14 cellular contexts compared by ENCODE assay signal in genomic region chr2:9738062-9738717, GRCh38.
A peak's percentile ranks its signal among the peaks of the same experiment; 100 is the strongest.
DNase-seq lines count a peak whose midpoint lies in the region; ATAC-seq, FAIRE-seq and TF ChIP-seq lines count a peak whose summit lies in the region.
"Had no signal": no experiment of that assay in that cellular context is flagged by ENCODE, and none has a peak within 500 bp of the region (broad histone marks: within the 10 kb centered on the region; RNA-seq: fewer than 3 reads in every experiment).

No MANE protein-coding gene starts in this region.

- no peak overlapping the region for H2AFZ ChIP-seq in endothelial cell of umbilical vein (ENCODE audit: low read depth, low read length)

- H3K9ac ChIP-seq in endothelial cell of umbilical vein (replicated peaks; ENCODE audit: extremely low read depth, insufficient read depth, low read length) = no peak overlapping the region
- H3K9ac ChIP-seq: SK-N-SH had no signal

- peaks cover 0 to 2% of the 10 kb centered on the region in 2 experiments for H3K27me3 ChIP-seq in endothelial cell of umbilical vein (ENCODE audit: control insufficient read depth in 2 of 2, insufficient read depth in 2 of 2, low read length in 2 of 2)
- H3K27me3 ChIP-seq: ascending aorta, testis had no signal

- dilution Hi-C loops in endothelial cell of umbilical vein (cut with MboI; ENCODE audit: extremely low pct_ligation_motif_present, low sequenced_read_pairs) = no loop called here

- no TSS peak for BruUV-seq in endothelial cell of umbilical vein (replicated peaks; lab: Mats Ljungman, UMichigan)

- no peaks in the 10 kb centered on the region for H3K36me3 ChIP-seq in endothelial cell of umbilical vein (ENCODE audit: control insufficient read depth in 2 of 2, extremely low read depth in 1 of 2, insufficient read depth in 2 of 2, low read length in 2 of 2)
- H3K36me3 ChIP-seq: ascending aorta had no signal

- no peak overlapping the region for H3K4me2 ChIP-seq in endothelial cell of umbilical vein (ENCODE audit: insufficient read depth, low read length)
- H3K4me2 ChIP-seq: SK-N-SH had no signal

- TF ChIP-seq POLR2A in endothelial cell of umbilical vein (IDR thresholded peaks at IDR 0.05; ENCODE audit: low read depth, low read length) = no peak

- no peak overlapping the region for H3K27ac ChIP-seq in endothelial cell of umbilical vein (ENCODE audit: insufficient read depth, low read depth, low read length)
- peak overlapping the region in 13 of 21 experiments; percentile 33 to 91 (median 65) for H3K27ac ChIP-seq in skin epidermis

- no peaks in the 10 kb centered on the region for H3K27me3 Mint-ChIP-seq in activated CD4-positive, alpha-beta T cell treated with anti-CD3 and anti-CD28 coated beads for 36 hours

- H3K9me3 ChIP-seq in endothelial cell of umbilical vein (replicated peaks; ENCODE audit: control insufficient read depth, insufficient read depth, low read length) = no peaks in the 10 kb centered on the region
- H3K9me3 ChIP-seq: SK-N-SH, testis had no signal

- no peak for DNase-seq in activated CD4-positive, alpha-beta T cell treated with anti-CD3 and anti-CD28 coated beads for 36 hours
- no peak for DNase-seq in activated CD4-positive, alpha-beta T cell treated with anti-CD3 and anti-CD28 coated beads for 48 hours
- DNase-seq in endothelial cell of umbilical vein (ENCODE audit: low read depth, low spot score) (no peak), frontal cortex (ENCODE audit: low spot score in 2 of 2) (no peak), SKM-1 treated with dmso at 0.1 percent for 144 hours (lab: John Stamatoyannopoulos, UW; ENCODE audit: unreplicated experiment) (no peak), activated gamma-delta T cell treated with Interleukin-2 at 50 U/mL for 16 hours (no peak)
- DNase-seq: HCEC 1CT, mesendoderm had no signal

- CTCF ChIA-PET in activated CD4-positive, alpha-beta T cell treated with anti-CD3 and anti-CD28 coated beads for 36 hours (lab: Charles Lee) = interaction anchor here (0.7 to 1.4 kb wide), 2 partner anchors 36 to 100 kb away, joined by 3 to 4 read pairs; no protein-coding TSS in a partner anchor
- CTCF ChIA-PET in endothelial cell of umbilical vein (lab: Charles Lee) = interaction anchor here (1.2 kb wide), 1 partner anchor 10 kb away, joined by 3 read pairs; no protein-coding TSS in a partner anchor

- H3K36me3 Mint-ChIP-seq in activated CD4-positive, alpha-beta T cell treated with anti-CD3 and anti-CD28 coated beads for 36 hours (ENCODE audit: low read depth) = no peaks in the 10 kb centered on the region

- no peak for TF ChIP-seq CTCF in endothelial cell of umbilical vein (IDR thresholded peaks at IDR 0.05; ENCODE audit: extremely low read depth in 1 of 2, insufficient read depth in 1 of 2, low read depth in 1 of 2, low read length in 2 of 2)

- H3K4me1 ChIP-seq in endothelial cell of umbilical vein (ENCODE audit: control insufficient read depth, extremely low read depth, insufficient read depth, low read length) = peaks cover 2% of the 10 kb centered on the region

- H3K4me3 Mint-ChIP-seq in activated CD4-positive, alpha-beta T cell treated with anti-CD3 and anti-CD28 coated beads for 36 hours = peak overlapping the region; percentile 65

- FAIRE-seq in endothelial cell of umbilical vein (lab: Jason Lieb, UNC) = peak; percentile 8
- FAIRE-seq in frontal cortex (lab: Jason Lieb, UNC) = no peak
- FAIRE-seq: GM12892 had no signal

- no peaks in the 10 kb centered on the region for H3K9me1 ChIP-seq in endothelial cell of umbilical vein (replicated peaks; ENCODE audit: control insufficient read depth, extremely low read depth, insufficient read depth, low read length)

- intact Hi-C loops in activated CD4-positive, alpha-beta T cell treated with anti-CD3 and anti-CD28 coated beads for 36 hours (cut with DNase I, micrococcal nuclease) = loop anchor here (1.0 to 2.0 kb wide), 5 partner anchors 14 to 315 kb away; partner anchors contain the start of genes ADAM17 (in 1 of the 2), CPSF3 (in 1 of the 2) and ITGB1BP1 (in 1 of the 2)
- intact Hi-C loops in endothelial cell of umbilical vein (cut with micrococcal nuclease) = no loop called here

- H3K4me3 ChIP-seq in endothelial cell of umbilical vein (replicated peaks in 1 of 3; ENCODE audit: insufficient read depth in 1 of 3, low read depth in 1 of 3, low read length in 3 of 3) = no peak overlapping the region
- H3K4me3 ChIP-seq in skin epidermis = no peak overlapping the region

- peak overlapping the region; percentile 92 for H3K27ac Mint-ChIP-seq in activated CD4-positive, alpha-beta T cell treated with anti-CD3 and anti-CD28 coated beads for 36 hours

- ATAC-seq in activated CD4-positive, alpha-beta T cell treated with anti-CD3 and anti-CD28 coated beads for 36 hours = no peak
- ATAC-seq in HG03354 (IDR thresholded peaks at IDR 0.05; ENCODE audit: poor library complexity, severe bottlenecking, unreplicated experiment) = peak; percentile 38

- H3K4me1 Mint-ChIP-seq in activated CD4-positive, alpha-beta T cell treated with anti-CD3 and anti-CD28 coated beads for 36 hours = peaks cover 53% of the 10 kb centered on the region

- POLR2A ChIA-PET in activated CD4-positive, alpha-beta T cell treated with anti-CD3 and anti-CD28 coated beads for 36 hours (lab: Charles Lee) = interaction anchor here (0.5 to 1.2 kb wide), 6 partner anchors 10 to 182 kb away, joined by 3 to 5 read pairs (median 4); no protein-coding TSS in a partner anchor
- POLR2A ChIA-PET in endothelial cell of umbilical vein (lab: Charles Lee) = no interaction called here

- H3K9me3 Mint-ChIP-seq in activated CD4-positive, alpha-beta T cell treated with anti-CD3 and anti-CD28 coated beads for 36 hours (ENCODE audit: low read depth) = peaks cover 11% of the 10 kb centered on the region

- no peaks in the 10 kb centered on the region for H3K79me2 ChIP-seq in endothelial cell of umbilical vein (ENCODE audit: control insufficient read depth, insufficient read depth, low read length)

- no peaks in the 10 kb centered on the region for H4K20me1 ChIP-seq in endothelial cell of umbilical vein (replicated peaks; ENCODE audit: control insufficient read depth, extremely low read depth, insufficient read depth, low read length)

TF ChIP-seq in endothelial cell of umbilical vein, 7 proteins besides CTCF, POLR2A, EP300 and RAD21:
- TF ChIP-seq MYC (IDR thresholded peaks at IDR 0.05; ENCODE audit: low read depth, low read length) = no peak
- TF ChIP-seq FOS (IDR thresholded peaks at IDR 0.05; ENCODE audit: borderline replicate concordance, insufficient read depth, low read length) = no peak
- TF ChIP-seq GATA2 (IDR thresholded peaks at IDR 0.05; ENCODE audit: insufficient read depth, insufficient read length, low read depth, low read length) = no peak
- no peak for TF ChIP-seq POLR2AphosphoS5 (IDR thresholded peaks at IDR 0.05; ENCODE audit: insufficient read depth, low read depth, low read length)
- TF ChIP-seq EZH2 (IDR thresholded peaks at IDR 0.05; ENCODE audit: borderline replicate concordance, low read depth, low read length, severe bottlenecking) = no peak
- TF ChIP-seq JUN (IDR thresholded peaks at IDR 0.05; ENCODE audit: borderline replicate concordance, insufficient read depth, insufficient read length, low read depth) = no peak
- no peak for TF ChIP-seq MAX (IDR thresholded peaks at IDR 0.05; ENCODE audit: insufficient read depth, insufficient read length)
